1 cellular context compared by ENCODE assay signal in the genomic region with DNA sequence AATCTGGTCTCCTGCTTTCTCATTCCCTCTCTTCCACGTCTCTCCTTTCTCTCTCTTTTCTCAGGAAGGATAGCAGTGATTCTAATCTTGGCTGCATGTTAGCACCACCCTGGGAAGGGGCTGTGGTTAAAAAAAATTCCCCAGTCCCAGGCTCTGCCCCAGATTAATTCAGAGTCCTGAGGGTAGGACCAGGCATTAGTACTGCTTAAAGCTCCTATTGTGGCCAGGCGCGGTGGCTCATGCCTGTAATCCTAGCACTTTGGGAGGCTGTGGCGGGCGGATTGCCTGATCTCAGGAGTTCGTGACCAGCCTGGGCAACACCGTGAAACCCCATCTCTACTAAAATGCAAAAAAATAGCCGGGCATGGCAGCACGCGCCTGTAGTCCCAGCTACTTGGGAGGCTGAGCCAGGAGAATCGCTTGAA.
TF ChIP-seq lines count a peak whose summit lies in the region.

No MANE protein-coding gene starts in this region.

TF ChIP-seq in GM12878, 131 proteins besides CTCF, POLR2A, EP300 and RAD21 (continued from another document):
- TF ChIP-seq HCFC1 (IDR thresholded peaks at IDR 0.05; ENCODE audit: low read length) (no peak), ZBTB4 (CRISPR knock-in tag; IDR thresholded peaks at IDR 0.05) (no peak)
